Comparison of ENCODE assay signal across 15 cellular contexts in genomic region chr12:32551058-32551457, GRCh38.
A peak's percentile ranks its signal among the peaks of the same experiment; 100 is the strongest.
DNase-seq lines count a peak whose midpoint lies in the region; ATAC-seq, FAIRE-seq and TF ChIP-seq lines count a peak whose summit lies in the region.
"Had no signal": no experiment of that assay in that cellular context is flagged by ENCODE, and none has a peak within 500 bp of the region (broad histone marks: within the 10 kb centered on the region; RNA-seq: fewer than 3 reads in every experiment).

No MANE protein-coding gene starts in this region.

- H3K27ac ChIP-seq in astrocyte (ENCODE audit: low read depth, low read length) (no peak overlapping the region), aorta (ENCODE audit: low read depth in 1 of 2, low read length in 2 of 2) (no peak overlapping the region)
- H3K27ac ChIP-seq: 22Rv1, GM23248 had no signal

- H3K4me1 ChIP-seq in astrocyte (ENCODE audit: insufficient read depth, low read length), result peaks cover 22% of the 10 kb centered on the region
- H3K4me1 ChIP-seq in aorta (ENCODE audit: control insufficient read depth in 1 of 2, insufficient read depth in 2 of 2, low read length in 2 of 2), result peaks cover 0 to 12% of the 10 kb centered on the region in 2 donors
- H3K4me1 ChIP-seq: Caco-2 had no signal

- peaks cover 36% of the 10 kb centered on the region for H3K4me1 Mint-ChIP-seq in astrocyte (ENCODE audit: low read depth, unreplicated experiment)
- H3K4me1 Mint-ChIP-seq in neural crest cell, result peaks cover 31% of the 10 kb centered on the region

- no peak overlapping the region for H3K4me3 ChIP-seq in astrocyte (ENCODE audit: insufficient read depth, low read depth, low read length)
- H3K4me3 ChIP-seq in aorta (ENCODE audit: low read length in 2 of 2), result no peak overlapping the region
- H3K4me3 ChIP-seq: GM23248 had no signal

- H3K79me2 ChIP-seq in astrocyte (ENCODE audit: insufficient read depth, low read length), result peaks cover 82% of the 10 kb centered on the region

- H3K4me3 Mint-ChIP-seq in astrocyte (ENCODE audit: unreplicated experiment) (no peak overlapping the region), neural crest cell (no peak overlapping the region)
- H3K4me3 Mint-ChIP-seq: CD14-positive monocyte; CD8-positive, alpha-beta T cell had no signal

- H3K9me3 Mint-ChIP-seq in astrocyte (ENCODE audit: unreplicated experiment) (no peaks in the 10 kb centered on the region), neural crest cell (no peaks in the 10 kb centered on the region)
- H3K9me3 Mint-ChIP-seq: CD8-positive, alpha-beta T cell had no signal

- H2AFZ ChIP-seq in astrocyte (ENCODE audit: low read depth, low read length), result no peak overlapping the region
- H2AFZ ChIP-seq: GM23248 had no signal

- TF ChIP-seq CTCF in astrocyte (IDR thresholded peaks at IDR 0.05; ENCODE audit: insufficient read depth, low read depth, low read length) (no peak), neural crest cell (conservative IDR thresholded peaks at IDR 0.05) (no peak)

- no peaks in the 10 kb centered on the region for H3K36me3 ChIP-seq in astrocyte (ENCODE audit: insufficient read depth, low read length)
- H3K36me3 ChIP-seq in aorta (ENCODE audit: control insufficient read depth in 1 of 2, insufficient read depth in 2 of 2, low read length in 1 of 2), result no peaks in the 10 kb centered on the region

- H3K9me3 ChIP-seq in astrocyte (ENCODE audit: insufficient read depth, low read depth, low read length) (no peaks in the 10 kb centered on the region), aorta (ENCODE audit: control insufficient read depth, low read length) (no peaks in the 10 kb centered on the region)
- H3K9me3 ChIP-seq: Caco-2 had no signal

- H3K27ac Mint-ChIP-seq in astrocyte (ENCODE audit: unreplicated experiment), result peak overlapping the region; percentile 69
- H3K27ac Mint-ChIP-seq in neural crest cell (ENCODE audit: unreplicated experiment), result peak overlapping the region; percentile 31
- H3K27ac Mint-ChIP-seq: CD8-positive, alpha-beta T cell had no signal

- WGBS in aorta, 2 donors, result 94 to 98% methylated on average over 2 of the region's 2 CpGs

- H3K36me3 Mint-ChIP-seq in astrocyte (ENCODE audit: low read depth, unreplicated experiment) (peaks cover 1% of the 10 kb centered on the region), neural crest cell (ENCODE audit: low read depth) (peaks cover 6% of the 10 kb centered on the region)
- H3K36me3 Mint-ChIP-seq: CD8-positive, alpha-beta T cell had no signal

- intact Hi-C loops in Right ventricle myocardium superior (cut with DNase I), result no loop called here
- intact Hi-C loops in cardiac septum (cut with DNase I), result no loop called here
- intact Hi-C loops in aorta (cut with DNase I), result no loop called here

- H3K9ac ChIP-seq in astrocyte (ENCODE audit: low read length), result no peak overlapping the region
- H3K9ac ChIP-seq: GM23248 had no signal

- H3K27me3 ChIP-seq in astrocyte (ENCODE audit: insufficient read depth, low read length) (no peaks in the 10 kb centered on the region), aorta (ENCODE audit: control insufficient read depth in 1 of 2, insufficient read depth in 2 of 2, low read length in 1 of 2) (no peaks in the 10 kb centered on the region)

- no peak overlapping the region for H3K4me2 ChIP-seq in astrocyte (ENCODE audit: low read length)

- peak; percentile 17 for ATAC-seq in Right ventricle myocardium superior (ENCODE audit: poor library complexity)
- ATAC-seq in GM19463 (IDR thresholded peaks at IDR 0.05; ENCODE audit: unreplicated experiment), result no peak
- no peak for ATAC-seq in GM18511 (IDR thresholded peaks at IDR 0.05; ENCODE audit: unreplicated experiment)
- no peak for ATAC-seq in aorta (ENCODE audit: low FRiP score)
- ATAC-seq: CD8-positive, alpha-beta T cell had no signal

- H3K27me3 Mint-ChIP-seq in astrocyte (ENCODE audit: low read depth, unreplicated experiment), result no peaks in the 10 kb centered on the region
- H3K27me3 Mint-ChIP-seq in neural crest cell (ENCODE audit: low read depth), result no peaks in the 10 kb centered on the region

- FAIRE-seq in astrocyte (lab: Jason Lieb, UNC), result no peak
- FAIRE-seq: H54 had no signal

- H4K20me1 ChIP-seq in astrocyte (ENCODE audit: insufficient read depth, low read length), result peaks cover 39% of the 10 kb centered on the region

- DNase-seq in Right ventricle myocardium superior (no peak), cardiac septum (ENCODE audit: low spot score) (no peak), astrocyte (ENCODE audit: low read depth) (no peak), neural crest cell (ENCODE audit: low read depth, low spot score) (no peak), aorta (no peak)
- DNase-seq: Caco-2; CD8-positive, alpha-beta T cell; DMS53; GM23248; IMR-90 had no signal
